ENCODE assay signal across 8 cellular contexts in genomic region chr13:114118763-114119123, GRCh38. TPM values are rescaled to one million over a fixed set of nuclear protein-coding genes. Genes with fewer than 3 reads are reported as not detected.
DNase-seq lines count a peak whose midpoint lies in the region; ATAC-seq, FAIRE-seq and TF ChIP-seq lines count a peak whose summit lies in the region.

No MANE protein-coding gene starts in this region.

- TF ChIP-seq CTCF in choroid plexus epithelial cell (conservative IDR thresholded peaks at IDR 0.05; ENCODE audit: low read depth, low read length): no peak

- H3K27me3 Mint-ChIP-seq in activated T-cell treated with anti-CD3 and anti-CD28 coated beads, Interleukin-2, amount 50 U/mL, for 4 hours (ENCODE audit: low read depth): no peaks in the 10 kb centered on the region

- H3K4me1 Mint-ChIP-seq in activated T-cell treated with anti-CD3 and anti-CD28 coated beads, Interleukin-2, amount 50 U/mL, for 4 hours (ENCODE audit: low read depth): peaks cover 70% of the 10 kb centered on the region

- H3K4me3 ChIP-seq in choroid plexus epithelial cell (ENCODE audit: low read depth, low read length): no peak overlapping the region
- H3K4me3 ChIP-seq in HAP-1: no peak overlapping the region

- H3K36me3 Mint-ChIP-seq in activated T-cell treated with anti-CD3 and anti-CD28 coated beads, Interleukin-2, amount 50 U/mL, for 4 hours (ENCODE audit: insufficient read depth): peaks cover 19% of the 10 kb centered on the region

- peak overlapping the region; percentile 67 for H3K4me3 Mint-ChIP-seq in activated T-cell treated with anti-CD3 and anti-CD28 coated beads, Interleukin-2, amount 50 U/mL, for 4 hours

- no peaks in the 10 kb centered on the region for H3K9me3 Mint-ChIP-seq in activated T-cell treated with anti-CD3 and anti-CD28 coated beads, Interleukin-2, amount 50 U/mL, for 4 hours

- no peaks in the 10 kb centered on the region for H3K36me3 ChIP-seq in HAP-1 (replicated peaks)

- H3K9me3 ChIP-seq in HAP-1: no peaks in the 10 kb centered on the region

- ATAC-seq in activated T-cell treated with anti-CD3 and anti-CD28 coated beads, Interleukin-2, amount 50 U/mL, for 4 hours: no peak
- ATAC-seq in HG03135 (IDR thresholded peaks at IDR 0.05; ENCODE audit: unreplicated experiment): no peak

- H3K27me3 ChIP-seq in HAP-1 (ENCODE audit: low read depth): no peaks in the 10 kb centered on the region

- FAIRE-seq in urothelium cell line (lab: Jason Lieb, UNC): no peak

- DNase-seq in activated T-cell treated with anti-CD3 and anti-CD28 coated beads, Interleukin-2, amount 50 U/mL, for 4 hours: no peak
- DNase-seq in activated T-cell treated with anti-CD3 and anti-CD28 coated beads for 4 hours (no peak), choroid plexus epithelial cell (ENCODE audit: low read depth) (peak; percentile 80), lung microvascular endothelial cell (ENCODE audit: low read depth in 2 of 2) (peak; percentile 89 to 91), urothelium cell line (ENCODE audit: low spot score) (peak; percentile 55), HAP-1 (ENCODE audit: low spot score in 2 of 2) (no peak)
- no peak for DNase-seq in effector CD4-positive, alpha-beta T cell

- in situ Hi-C loops in HAP-1 (cut with MboI; ENCODE audit: low sequenced_read_pairs): no loop called here

- H3K4me1 ChIP-seq in HAP-1: no peaks in the 10 kb centered on the region

RNA-seq across cellular contexts. Expression of gene RASA3, which starts 13.7 kb away (rescaled TPM):
- total RNA-seq in activated T-cell treated with anti-CD3 and anti-CD28 coated beads, Interleukin-2, amount 50 U/mL, for 4 hours: 10 to 100 TPM; 23.7 to 28.7 (median 26.6) TPM
- total RNA-seq in lung microvascular endothelial cell: 25.4 and 25.5 TPM in 2 replicates

Comparison
In these comparisons a context has a peak if more than half of its experiments do, and no peak if none do; other contexts are left out.
1. DNase-seq: peak in choroid plexus epithelial cell (single experiment), lung microvascular endothelial cell (2 of 2) and urothelium cell line (single experiment); none in activated T-cell treated with anti-CD3 and anti-CD28 coated beads, Interleukin-2, amount 50 U/mL, for 4 hours (single experiment), activated T-cell treated with anti-CD3 and anti-CD28 coated beads for 4 hours (single experiment), effector CD4-positive, alpha-beta T cell (single experiment) and HAP-1 (0 of 2).